Comparison of ENCODE assay signal across 9 cellular contexts in the genomic region with DNA sequence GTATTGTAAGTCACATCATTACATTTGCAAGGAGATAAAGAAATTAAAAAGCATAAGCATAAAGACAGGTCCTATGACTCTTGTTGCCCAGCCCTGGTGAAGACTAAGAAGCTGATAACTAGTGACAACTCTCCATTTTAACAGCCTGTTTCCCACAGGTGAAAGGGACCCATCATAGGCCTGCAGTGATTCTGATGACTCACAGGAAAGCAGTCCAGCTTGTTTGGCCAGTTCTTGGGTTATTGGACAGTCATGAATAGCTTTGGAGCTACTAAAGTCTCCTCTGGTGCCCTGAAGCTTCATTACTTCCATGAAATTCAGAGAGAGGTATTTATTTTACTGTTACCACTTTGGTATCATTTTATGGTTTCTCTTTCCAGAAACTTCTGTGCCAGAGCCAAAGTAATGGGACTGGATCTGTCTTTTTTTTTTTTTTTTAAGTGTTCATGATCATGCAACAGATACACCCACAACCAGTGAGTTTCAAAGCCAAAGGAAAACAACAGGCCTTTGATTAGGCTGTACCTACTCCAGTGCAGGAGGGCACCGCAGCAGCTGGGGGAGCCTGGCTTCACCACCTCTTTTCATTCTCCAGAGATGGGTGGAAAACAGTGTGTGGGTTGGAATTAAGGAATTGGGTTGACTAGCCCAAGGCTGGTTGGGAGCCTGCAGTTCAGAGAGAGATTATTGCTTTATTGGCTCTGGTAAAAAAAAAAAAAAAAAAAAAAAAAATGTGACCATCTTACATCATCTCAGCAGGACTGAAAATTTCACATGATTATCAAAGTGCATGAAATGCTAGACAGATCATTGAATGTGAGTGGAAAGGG.
DNase-seq lines count a peak whose midpoint lies in the region; ATAC-seq and TF ChIP-seq lines count a peak whose summit lies in the region.
"Had no signal": no experiment of that assay in that cellular context is flagged by ENCODE, and none has a peak within 500 bp of the region (broad histone marks: within the 10 kb centered on the region; RNA-seq: fewer than 3 reads in every experiment).

No MANE protein-coding gene starts in this region.

- no peaks in the 10 kb centered on the region for H3K27me3 ChIP-seq in RWPE2 (ENCODE audit: insufficient read depth, poor library complexity, severe bottlenecking)

- no peaks in the 10 kb centered on the region for H3K9me3 ChIP-seq in RWPE2 (ENCODE audit: severe bottlenecking)

- ATAC-seq in GM21515 (IDR thresholded peaks at IDR 0.05; ENCODE audit: unreplicated experiment) (peak; percentile 5), RWPE2 (ENCODE audit: low read depth) (peak; percentile 96), GM18502 (IDR thresholded peaks at IDR 0.05; ENCODE audit: poor library complexity, unreplicated experiment) (no peak), HG02852 (IDR thresholded peaks at IDR 0.05; ENCODE audit: unreplicated experiment) (no peak)

- H3K27ac ChIP-seq in RWPE2 (ENCODE audit: poor library complexity, severe bottlenecking) = peak overlapping the region; percentile 24

- H3K36me3 ChIP-seq in RWPE2 (ENCODE audit: low read depth) = no peaks in the 10 kb centered on the region

- H3K4me3 ChIP-seq in RWPE2 (ENCODE audit: severe bottlenecking) = no peak overlapping the region

- peaks cover 19% of the 10 kb centered on the region for H3K4me1 ChIP-seq in RWPE2 (ENCODE audit: insufficient read depth, poor library complexity, severe bottlenecking)

- DNase-seq in AG20443 (ENCODE audit: low spot score) (peak; percentile 61), RWPE2 (ENCODE audit: low spot score) (peak; percentile 65), iris pigment epithelial cell (ENCODE audit: low read depth) (peak; percentile 5), NAMALWA (ENCODE audit: low spot score) (no peak), MV-4-11 (lab: John Stamatoyannopoulos, UW) (no peak)
- DNase-seq: stimulated activated naive B cell treated with anti-CD40 and anti-IgM and Interleukin-4, amounts not matched to agents 10 μg/mL and 1 μg/mL and 100 μg/mL, for 72 hours had no signal

- no peak for TF ChIP-seq CTCF in RWPE2 (IDR thresholded peaks at IDR 0.05; ENCODE audit: poor library complexity, severe bottlenecking)

Comparison
In these comparisons a context has a peak if more than half of its experiments do, and no peak if none do; other contexts are left out.
1. DNase-seq: peak in AG20443 (single experiment), RWPE2 (single experiment) and iris pigment epithelial cell (single experiment); none in NAMALWA (single experiment) and MV-4-11 (single experiment).
2. ATAC-seq: peak in GM21515 (single experiment) and RWPE2 (single experiment); none in GM18502 (single experiment) and HG02852 (single experiment).